In genomic region chr14:73537244-73538045, GRCh38 we compare ENCODE assay signal across 9 cellular contexts. TPM values are rescaled to one million over a fixed set of nuclear protein-coding genes. Genes with fewer than 3 reads are reported as not detected.
DNase-seq lines count a peak whose midpoint lies in the region; ATAC-seq and TF ChIP-seq lines count a peak whose summit lies in the region.
"Not testable (repeated sequence)": the region's sequence is repeated elsewhere in the genome, so short reads cannot be mapped to it uniquely, and the experiment has no call there.
"Had no signal": no experiment of that assay in that cellular context is flagged by ENCODE, and none has a peak within 500 bp of the region (broad histone marks: within the 10 kb centered on the region; RNA-seq: fewer than 3 reads in every experiment).

No MANE protein-coding gene starts in this region.

- H3K27me3 ChIP-seq in brain microvascular endothelial cell (replicated peaks): not testable (repeated sequence)

- peak; percentile 84 for ATAC-seq in sciatic nerve

- not testable (repeated sequence) for H3K9me3 Mint-ChIP-seq in activated CD4-positive, alpha-beta T cell treated with anti-CD3 and anti-CD28 coated beads, Interleukin-2, amount 10 ng/mL, durations not matched to agents 24 days and 14 days

- not testable (repeated sequence) for H3K36me3 ChIP-seq in brain microvascular endothelial cell (replicated peaks)

- H3K27me3 Mint-ChIP-seq in activated CD4-positive, alpha-beta T cell treated with anti-CD3 and anti-CD28 coated beads, Interleukin-2, amount 10 ng/mL, durations not matched to agents 24 days and 14 days: not testable (repeated sequence)

- not testable (repeated sequence) for H3K36me3 Mint-ChIP-seq in activated CD4-positive, alpha-beta T cell treated with anti-CD3 and anti-CD28 coated beads, Interleukin-2, amount 10 ng/mL, durations not matched to agents 24 days and 14 days (ENCODE audit: low read depth)

- in situ Hi-C loops in G401 (cut with HindIII; ENCODE audit: low sequenced_read_pairs); brain microvascular endothelial cell (cut with HindIII; ENCODE audit: low pct_ligation_motif_present, low sequenced_read_pairs): not testable (repeated sequence)

- peak overlapping the region; percentile 50 for H3K27ac ChIP-seq in brain microvascular endothelial cell

- H3K4me3 ChIP-seq in brain microvascular endothelial cell (ENCODE audit: low read depth, low read length): peak overlapping the region; percentile 45

- not testable (repeated sequence) for H3K27ac Mint-ChIP-seq in activated CD4-positive, alpha-beta T cell treated with anti-CD3 and anti-CD28 coated beads, Interleukin-2, amount 10 ng/mL, durations not matched to agents 24 days and 14 days

- not testable (repeated sequence) for H3K4me1 Mint-ChIP-seq in activated CD4-positive, alpha-beta T cell treated with anti-CD3 and anti-CD28 coated beads, Interleukin-2, amount 10 ng/mL, durations not matched to agents 24 days and 14 days

- not testable (repeated sequence) for TF ChIP-seq CTCF in brain microvascular endothelial cell (IDR thresholded peaks at IDR 0.05; ENCODE audit: low read depth, low read length, missing control alignments)

- H3K4me3 Mint-ChIP-seq in activated CD4-positive, alpha-beta T cell treated with anti-CD3 and anti-CD28 coated beads, Interleukin-2, amount 10 ng/mL, durations not matched to agents 24 days and 14 days: peak overlapping the region; percentile 57

- peak; percentile 19 for DNase-seq in G401 (ENCODE audit: low spot score)
- peak; percentile 45 for DNase-seq in NCI-H2196 (lab: John Stamatoyannopoulos, UW; ENCODE audit: unreplicated experiment)
- not testable (repeated sequence) for DNase-seq in activated CD4-positive, alpha-beta T cell treated with anti-CD3 and anti-CD28 coated beads, Interleukin-2, amount 10 ng/mL, durations not matched to agents 24 days and 14 days; brain microvascular endothelial cell; sciatic nerve (ENCODE audit: low spot score)
- peak in 24 of 42 donors; percentile 1 to 78 (median 28) for DNase-seq in head of caudate nucleus
- peak; percentile 16 to 64 for DNase-seq in lung microvascular endothelial cell (ENCODE audit: low read depth in 2 of 2)
- DNase-seq in ureter (ENCODE audit: low spot score): peak; percentile 57

- intact Hi-C loops in activated CD4-positive, alpha-beta T cell treated with anti-CD3 and anti-CD28 coated beads, Interleukin-2, amount 10 ng/mL, durations not matched to agents 24 days and 14 days (cut with micrococcal nuclease); head of caudate nucleus (cut with DNase I); sciatic nerve (cut with DNase I): not testable (repeated sequence)

RNA-seq across cellular contexts. Expression of gene ACOT1, which starts 0.5 kb away (rescaled TPM):
- total RNA-seq in G401 (2014; rRNA removed; shearing (Covaris generic)): not detected in 2 replicates
- 1.5 and 1.6 TPM in 2 replicates for total RNA-seq in activated CD4-positive, alpha-beta T cell treated with anti-CD3 and anti-CD28 coated beads, Interleukin-2, amount 10 ng/mL, durations not matched to agents 24 days and 14 days
- 0.87 and 1.6 TPM in 2 replicates for total RNA-seq in lung microvascular endothelial cell
- 3.8 TPM for total RNA-seq in sciatic nerve
- 8.6 TPM for total RNA-seq in ureter
- total RNA-seq: H4 had no signal

RNA-seq across cellular contexts. Expression of gene HEATR4, which starts 21.3 kb away (rescaled TPM):
- total RNA-seq in G401 (2014; rRNA removed; shearing (Covaris generic)): not detected in 2 replicates
- not detected in 2 replicates for total RNA-seq in activated CD4-positive, alpha-beta T cell treated with anti-CD3 and anti-CD28 coated beads, Interleukin-2, amount 10 ng/mL, durations not matched to agents 24 days and 14 days
- total RNA-seq in lung microvascular endothelial cell: under 0.01 TPM in 1 of 2 replicates, not detected in the other
- total RNA-seq in sciatic nerve: 0.94 TPM
- 0.21 TPM for total RNA-seq in ureter
- total RNA-seq: H4 had no signal

RNA-seq across cellular contexts. Expression of gene ACOT2, which starts 31.6 kb away (rescaled TPM):
- 117 and 124 TPM in 2 replicates for total RNA-seq in G401 (2014; rRNA removed; shearing (Covaris generic))
- 6.2 and 6.4 TPM in 2 replicates for total RNA-seq in activated CD4-positive, alpha-beta T cell treated with anti-CD3 and anti-CD28 coated beads, Interleukin-2, amount 10 ng/mL, durations not matched to agents 24 days and 14 days
- total RNA-seq in lung microvascular endothelial cell: 9.4 and 16.3 TPM in 2 replicates
- total RNA-seq in sciatic nerve: 23.5 TPM
- total RNA-seq in ureter: 23.7 TPM

RNA-seq across cellular contexts. Expression of gene RIOX1, which starts 46.7 kb away (rescaled TPM):
- total RNA-seq in G401 (2014; rRNA removed; shearing (Covaris generic)): 0.07 and 0.31 TPM in 2 replicates
- total RNA-seq in activated CD4-positive, alpha-beta T cell treated with anti-CD3 and anti-CD28 coated beads, Interleukin-2, amount 10 ng/mL, durations not matched to agents 24 days and 14 days: 23.8 and 24.0 TPM in 2 replicates
- 12.9 and 18.5 TPM in 2 replicates for total RNA-seq in lung microvascular endothelial cell
- total RNA-seq in sciatic nerve: 12.7 TPM
- 13.5 TPM for total RNA-seq in ureter

RNA-seq across cellular contexts. Expression of gene ACOT4, which starts 54.2 kb away (rescaled TPM):
- total RNA-seq in G401 (2014; rRNA removed; shearing (Covaris generic)): not detected in 2 replicates
- total RNA-seq in activated CD4-positive, alpha-beta T cell treated with anti-CD3 and anti-CD28 coated beads, Interleukin-2, amount 10 ng/mL, durations not matched to agents 24 days and 14 days: 1.3 and 1.4 TPM in 2 replicates
- 0.44 and 0.99 TPM in 2 replicates for total RNA-seq in lung microvascular endothelial cell
- total RNA-seq in sciatic nerve: 0.49 TPM
- 4.7 TPM for total RNA-seq in ureter
